ENCODE assay signal across 1 cellular context in genomic region chr6:149336529-149336928, GRCh38.
TF ChIP-seq lines count a peak whose summit lies in the region.

No MANE protein-coding gene starts in this region.

TF ChIP-seq in GM12878, 131 proteins besides CTCF, POLR2A, EP300 and RAD21:
- TF ChIP-seq E4F1 (IDR thresholded peaks at IDR 0.05; ENCODE audit: borderline replicate concordance, partially characterized antibody) (no peak), RUNX3 (IDR thresholded peaks at IDR 0.05; ENCODE audit: low read length) (peak; percentile 55)
